Comparison of ENCODE assay signal across 18 cellular contexts in genomic region chr5:73280386-73280785, GRCh38.
DNase-seq lines count a peak whose midpoint lies in the region; ATAC-seq, FAIRE-seq and TF ChIP-seq lines count a peak whose summit lies in the region.
"Had no signal": no experiment of that assay in that cellular context is flagged by ENCODE, and none has a peak within 500 bp of the region (broad histone marks: within the 10 kb centered on the region; RNA-seq: fewer than 3 reads in every experiment).

No MANE protein-coding gene starts in this region.

- H3K4me1 ChIP-seq in MM.1S (ENCODE audit: low read length) = peaks cover 12% of the 10 kb centered on the region
- H3K4me1 ChIP-seq in breast epithelium = peaks cover 0 to 16% of the 10 kb centered on the region in 2 donors
- H3K4me1 ChIP-seq in lung (ENCODE audit: control insufficient read depth in 2 of 2, insufficient read depth in 2 of 2, low read length in 2 of 2) = peaks cover 0 to 9% of the 10 kb centered on the region in 2 donors

- no peaks in the 10 kb centered on the region for H3F3A ChIP-seq in MM.1S (ENCODE audit: insufficient read depth, low read length)

- H3K4me3 ChIP-seq in MM.1S (ENCODE audit: low read length) (no peak overlapping the region), breast epithelium (no peak overlapping the region), lung (no peak overlapping the region)
- H3K4me3 ChIP-seq: smooth muscle cell had no signal

- H3K27ac ChIP-seq in MM.1S (ENCODE audit: low read length) (peak overlapping the region; percentile 17; the same call in 1 of the 2 replicates), breast epithelium (peak overlapping the region; percentile 52 to 85), lung (ENCODE audit: low read depth in 1 of 2, low read length in 1 of 2) (peak overlapping the region in 1 of 2 donors; percentile 62)

- H3K9me3 Mint-ChIP-seq in type B pancreatic cell = peaks cover 4% of the 10 kb centered on the region
- H3K9me3 Mint-ChIP-seq in activated CD4-positive, alpha-beta T cell treated with anti-CD3 and anti-CD28 coated beads, Interleukin-2, amount 10 ng/mL, durations not matched to agents 7 days and 5 days = no peaks in the 10 kb centered on the region
- H3K9me3 Mint-ChIP-seq: natural killer cell; T-helper 1 cell treated with Interleukin-12 subunit alpha and Interleukin-12 subunit beta and Interleukin-4 antibody, amounts not matched to agents 30 μg/mL and 1 μg/mL, for 36 hours had no signal

- no peaks in the 10 kb centered on the region for H3K36me3 ChIP-seq in MM.1S (replicated peaks; ENCODE audit: insufficient read depth, low read length)
- H3K36me3 ChIP-seq in breast epithelium = no peaks in the 10 kb centered on the region
- no peaks in the 10 kb centered on the region for H3K36me3 ChIP-seq in lung (ENCODE audit: control insufficient read depth in 2 of 2, insufficient read depth in 2 of 2, low read length in 2 of 2)

- DNase-seq in MM.1S (peak; percentile 44), breast epithelium (ENCODE audit: low spot score in 2 of 2) (peak in 1 of 2 donors; percentile 52), lung (ENCODE audit: low spot score) (peak; percentile 64), type B pancreatic cell (ENCODE audit: extremely low spot score, unreplicated experiment) (no peak), epidermal melanocyte (ENCODE audit: insufficient read length, low spot score) (no peak), EL (no peak), HTR-8/SVneo (ENCODE audit: insufficient read length, low spot score) (no peak)
- no peak for DNase-seq in activated CD4-positive, alpha-beta T cell treated with anti-CD3 and anti-CD28 coated beads, Interleukin-2, amount 10 ng/mL, durations not matched to agents 7 days and 5 days
- DNase-seq: activated CD8-positive, alpha-beta T cell treated with anti-CD3 and anti-CD28 coated beads, Interleukin-2, amount 10 ng/mL, durations not matched to agents 7 days and 5 days; AML-193; natural killer cell; NCI-H1930; posterior cingulate gyrus; SHP77 treated with DMSO at 0.1 percent for 48 hours; stimulated activated CD4-positive, alpha-beta T cell treated with anti-CD3 and anti-CD28 coated beads, Interleukin-4, amount 100 ng/mL, for 24 hours had no signal

- CTCF ChIA-PET in activated CD4-positive, alpha-beta T cell treated with anti-CD3 and anti-CD28 coated beads, Interleukin-2, amount 10 ng/mL, durations not matched to agents 7 days and 5 days (lab: Charles Lee) = no interaction called here

- no peak overlapping the region for H2AFZ ChIP-seq in MM.1S (ENCODE audit: low read length)

- no peaks in the 10 kb centered on the region for H3K27me3 ChIP-seq in MM.1S (replicated peaks; ENCODE audit: insufficient read depth, low read length)
- no peaks in the 10 kb centered on the region for H3K27me3 ChIP-seq in breast epithelium
- H3K27me3 ChIP-seq in lung (ENCODE audit: control insufficient read depth, insufficient read depth) = no peaks in the 10 kb centered on the region

- H3K27me3 Mint-ChIP-seq in type B pancreatic cell = peaks cover 35% of the 10 kb centered on the region
- H3K27me3 Mint-ChIP-seq in activated CD4-positive, alpha-beta T cell treated with anti-CD3 and anti-CD28 coated beads, Interleukin-2, amount 10 ng/mL, durations not matched to agents 7 days and 5 days = peaks cover 34% of the 10 kb centered on the region

- H3K9ac ChIP-seq in MM.1S (ENCODE audit: low read length) = no peak overlapping the region

- H3K27ac Mint-ChIP-seq in type B pancreatic cell = peak overlapping the region; percentile 4
- no peak overlapping the region for H3K27ac Mint-ChIP-seq in activated CD4-positive, alpha-beta T cell treated with anti-CD3 and anti-CD28 coated beads, Interleukin-2, amount 10 ng/mL, durations not matched to agents 7 days and 5 days
- H3K27ac Mint-ChIP-seq: activated CD8-positive, alpha-beta T cell treated with anti-CD3 and anti-CD28 coated beads, Interleukin-2, amount 10 ng/mL, durations not matched to agents 7 days and 5 days; activated naive CD8-positive, alpha-beta T cell; natural killer cell; T-helper 1 cell treated with Interleukin-12 subunit alpha and Interleukin-12 subunit beta and Interleukin-4 antibody, amounts not matched to agents 30 μg/mL and 1 μg/mL, for 36 hours had no signal

- H3K4me1 Mint-ChIP-seq in type B pancreatic cell (ENCODE audit: unreplicated experiment) = peaks cover 65% of the 10 kb centered on the region
- H3K4me1 Mint-ChIP-seq in activated CD4-positive, alpha-beta T cell treated with anti-CD3 and anti-CD28 coated beads, Interleukin-2, amount 10 ng/mL, durations not matched to agents 7 days and 5 days = no peaks in the 10 kb centered on the region
- H3K4me1 Mint-ChIP-seq: natural killer cell had no signal

- peak; percentile 35 for ATAC-seq in lung (ENCODE audit: insufficient read depth, low FRiP score)
- ATAC-seq: activated CD8-positive, alpha-beta T cell treated with anti-CD3 and anti-CD28 coated beads, Interleukin-2, amount 10 ng/mL, durations not matched to agents 7 days and 5 days; natural killer cell had no signal

- WGBS in lung, 2 donors = 55 to 64% methylated on average over 2 of the region's 2 CpGs

- H3K79me2 ChIP-seq in MM.1S (ENCODE audit: low read length) = no peaks in the 10 kb centered on the region

- POLR2A ChIA-PET in activated CD4-positive, alpha-beta T cell treated with anti-CD3 and anti-CD28 coated beads, Interleukin-2, amount 10 ng/mL, durations not matched to agents 7 days and 5 days (lab: Charles Lee) = interaction anchor here (0.5 kb wide), 1 partner anchor 74 kb away, joined by 7 read pairs; no protein-coding TSS in a partner anchor

- FAIRE-seq in HTR-8/SVneo (lab: Jason Lieb, UNC) = no peak

- peak overlapping the region; percentile 13 for H3K4me3 Mint-ChIP-seq in type B pancreatic cell
- H3K4me3 Mint-ChIP-seq in activated CD4-positive, alpha-beta T cell treated with anti-CD3 and anti-CD28 coated beads, Interleukin-2, amount 10 ng/mL, durations not matched to agents 7 days and 5 days = no peak overlapping the region
- H3K4me3 Mint-ChIP-seq: activated CD8-positive, alpha-beta T cell treated with anti-CD3 and anti-CD28 coated beads, Interleukin-2, amount 10 ng/mL, durations not matched to agents 7 days and 5 days; activated naive CD8-positive, alpha-beta T cell; natural killer cell; T-helper 1 cell treated with Interleukin-12 subunit alpha and Interleukin-12 subunit beta and Interleukin-4 antibody, amounts not matched to agents 30 μg/mL and 1 μg/mL, for 36 hours had no signal

- TF ChIP-seq CTCF in MM.1S (IDR thresholded peaks at IDR 0.05; ENCODE audit: low read length) (no peak), breast epithelium (IDR thresholded peaks at IDR 0.05) (no peak), lung (IDR thresholded peaks at IDR 0.05; ENCODE audit: control extremely low read depth, extremely low read depth) (no peak), type B pancreatic cell (conservative IDR thresholded peaks at IDR 0.05) (no peak)

- no peaks in the 10 kb centered on the region for H4K20me1 ChIP-seq in MM.1S (ENCODE audit: insufficient read depth, low read length)

- intact Hi-C loops in breast epithelium (cut with DNase I; ENCODE audit: low total_unique reads) = no loop called here

- H3K9me3 ChIP-seq in MM.1S (replicated peaks; ENCODE audit: insufficient read depth, low read length) (no peaks in the 10 kb centered on the region), breast epithelium (no peaks in the 10 kb centered on the region), lung (ENCODE audit: control insufficient read depth in 2 of 2, insufficient read depth in 1 of 2, low read length in 1 of 2) (peaks cover 0 to 1% of the 10 kb centered on the region in 2 donors)

- no peaks in the 10 kb centered on the region for H3K9me2 ChIP-seq in MM.1S (replicated peaks; ENCODE audit: insufficient read depth, low read length)

- 0 out of 2 replicates have a peak overlapping the region, but pooled peaks have one; percentile 16 for H3K4me2 ChIP-seq in MM.1S (ENCODE audit: low read depth, low read length)
- H3K4me2 ChIP-seq: smooth muscle cell had no signal

- H3K36me3 Mint-ChIP-seq in type B pancreatic cell = no peaks in the 10 kb centered on the region
- no peaks in the 10 kb centered on the region for H3K36me3 Mint-ChIP-seq in activated CD4-positive, alpha-beta T cell treated with anti-CD3 and anti-CD28 coated beads, Interleukin-2, amount 10 ng/mL, durations not matched to agents 7 days and 5 days (ENCODE audit: low read depth)
- H3K36me3 Mint-ChIP-seq: activated naive CD8-positive, alpha-beta T cell; natural killer cell had no signal

- TF ChIP-seq POLR2A in breast epithelium (IDR thresholded peaks at IDR 0.05) = no peak

Comparison
In these comparisons a context has a peak if more than half of its experiments do, and no peak if none do; other contexts are left out.
1. DNase-seq: peak in MM.1S (single experiment) and lung (single experiment); none in type B pancreatic cell (single experiment), epidermal melanocyte (single experiment), activated CD4-positive, alpha-beta T cell treated with anti-CD3 and anti-CD28 coated beads, Interleukin-2, amount 10 ng/mL, durations not matched to agents 7 days and 5 days (single experiment), EL (single experiment) and HTR-8/SVneo (single experiment).